ENCODE assay signal across 20 cellular contexts in genomic region chr13:106047859-106048258, GRCh38.
"Had no signal": no experiment of that assay in that cellular context is flagged by ENCODE, and none has a peak within 500 bp of the region (broad histone marks: within the 10 kb centered on the region; RNA-seq: fewer than 3 reads in every experiment).

No MANE protein-coding gene starts in this region.

- H3K4me3 Mint-ChIP-seq: naive thymus-derived CD8-positive, alpha-beta T cell; neural crest cell; stimulated activated memory B cell treated with anti-CD40 and anti-IgM and Interleukin-4, amounts not matched to agents 10 μg/mL and 1 μg/mL and 100 μg/mL, for 72 hours; stimulated activated naive CD8-positive, alpha-beta T cell treated with anti-CD3 and anti-CD28 coated beads, Interleukin-15, Interleukin-2, amounts not matched to agents 100 ng/mL and 50 ng/mL, for 24 hours had no signal

- H3K27me3 Mint-ChIP-seq: stimulated activated memory B cell treated with anti-CD40 and anti-IgM and Interleukin-4, amounts not matched to agents 10 μg/mL and 1 μg/mL and 100 μg/mL, for 72 hours; stimulated activated naive CD8-positive, alpha-beta T cell treated with anti-CD3 and anti-CD28 coated beads, Interleukin-15, Interleukin-2, amounts not matched to agents 100 ng/mL and 50 ng/mL, for 24 hours had no signal

- H3K4me2 ChIP-seq: hepatocyte, smooth muscle cell had no signal

- DNase-seq: cortex of kidney; dorsolateral prefrontal cortex; effector memory CD4-positive, alpha-beta T cell; foreskin fibroblast; kidney glomerular epithelial cell; naive thymus-derived CD8-positive, alpha-beta T cell; ovary; stimulated activated CD4-positive, alpha-beta T cell treated with anti-CD3 and anti-CD28 coated beads, Interleukin-4, amount 100 ng/mL, for 1 hour; testis; upper lobe of right lung had no signal

- H3K4me1 Mint-ChIP-seq: naive thymus-derived CD8-positive, alpha-beta T cell; stimulated activated memory B cell treated with anti-CD40 and anti-IgM and Interleukin-4, amounts not matched to agents 10 μg/mL and 1 μg/mL and 100 μg/mL, for 72 hours had no signal

- H3K9me3 ChIP-seq: esophagus muscularis mucosa, ovary, right atrium auricular region, testis, tibial nerve, upper lobe of right lung, vagina had no signal

- H3K36me3 Mint-ChIP-seq: naive thymus-derived CD8-positive, alpha-beta T cell; stimulated activated memory B cell treated with anti-CD40 and anti-IgM and Interleukin-4, amounts not matched to agents 10 μg/mL and 1 μg/mL and 100 μg/mL, for 72 hours had no signal

- H3K4me3 ChIP-seq: dorsolateral prefrontal cortex, esophagus muscularis mucosa, hepatocyte, ovary, right atrium auricular region, smooth muscle cell, testis, tibial nerve, upper lobe of right lung, vagina had no signal

- H2AFZ ChIP-seq: hepatocyte had no signal

- H3K36me3 ChIP-seq: esophagus muscularis mucosa, ovary, right atrium auricular region, tibial nerve, upper lobe of right lung, vagina had no signal

- H3K79me2 ChIP-seq: hepatocyte had no signal

- H3K9me3 Mint-ChIP-seq: stimulated activated memory B cell treated with anti-CD40 and anti-IgM and Interleukin-4, amounts not matched to agents 10 μg/mL and 1 μg/mL and 100 μg/mL, for 72 hours; stimulated activated naive CD8-positive, alpha-beta T cell treated with anti-CD3 and anti-CD28 coated beads, Interleukin-15, Interleukin-2, amounts not matched to agents 100 ng/mL and 50 ng/mL, for 24 hours had no signal

- H3K27me3 ChIP-seq: dorsolateral prefrontal cortex, esophagus muscularis mucosa, hepatocyte, ovary, right atrium auricular region, testis, tibial nerve, upper lobe of right lung, vagina had no signal

- H3K4me1 ChIP-seq: right atrium auricular region, testis, tibial nerve, upper lobe of right lung, vagina had no signal

- H3K27ac ChIP-seq: epithelial cell of prostate, esophagus muscularis mucosa, hepatocyte, ovary, right atrium auricular region, testis, tibial nerve, upper lobe of right lung, vagina had no signal

- H3K27ac Mint-ChIP-seq: naive thymus-derived CD8-positive, alpha-beta T cell; stimulated activated memory B cell treated with anti-CD40 and anti-IgM and Interleukin-4, amounts not matched to agents 10 μg/mL and 1 μg/mL and 100 μg/mL, for 72 hours; stimulated activated naive CD8-positive, alpha-beta T cell treated with anti-CD3 and anti-CD28 coated beads, Interleukin-15, Interleukin-2, amounts not matched to agents 100 ng/mL and 50 ng/mL, for 24 hours had no signal
